ENCODE assay signal across 8 cellular contexts in genomic region chr4:140154572-140154891, GRCh38. TPM values are rescaled to one million over a fixed set of nuclear protein-coding genes. Genes with fewer than 3 reads are reported as not detected.
A peak's percentile ranks its signal among the peaks of the same experiment; 100 is the strongest.
DNase-seq lines count a peak whose midpoint lies in the region; ATAC-seq and TF ChIP-seq lines count a peak whose summit lies in the region.

No MANE protein-coding gene starts in this region.

- TF ChIP-seq CTCF in AG10803 (conservative IDR thresholded peaks at IDR 0.05; ENCODE audit: low read length) (no peak), chondrocyte (IDR thresholded peaks at IDR 0.05) (no peak)

- H3K4me3 Mint-ChIP-seq in chondrocyte (ENCODE audit: unreplicated experiment), result peak overlapping the region; percentile 81
- H3K4me3 Mint-ChIP-seq in naive thymus-derived CD4-positive, alpha-beta T cell, result peak overlapping the region; percentile 89 to 100 (median 96)

- 97% methylated on average over 3 of the region's 3 CpGs for WGBS in HUES64

- intact Hi-C loops in naive thymus-derived CD4-positive, alpha-beta T cell (cut with micrococcal nuclease), result loop anchor here (1.0 to 10.0 kb wide), 12 partner anchors 31 to 1070 kb away; partner anchors contain the start of genes NAA15 (in 2 of the 2), SCOC (in 2 of the 2), ELMOD2 (in 1 of the 2) and NDUFC1 (in 1 of the 2)

- H3K4me3 ChIP-seq in AG10803 (ENCODE audit: low read length) (peak overlapping the region; percentile 88), HUES64 (ENCODE audit: low read length) (peak overlapping the region; percentile 99)
- H3K4me3 ChIP-seq in naive thymus-derived CD4-positive, alpha-beta T cell (ENCODE audit: low read length), result peak overlapping the region; percentile 99

- peaks cover 13% of the 10 kb centered on the region for H3K27me3 ChIP-seq in HUES64 (ENCODE audit: insufficient read depth, low read length)
- no peaks in the 10 kb centered on the region for H3K27me3 ChIP-seq in naive thymus-derived CD4-positive, alpha-beta T cell (ENCODE audit: control insufficient read depth in 2 of 2, insufficient read depth in 2 of 2, low read length in 2 of 2)

- H3K4me1 ChIP-seq in HUES64 (ENCODE audit: insufficient read depth, low read length), result peaks cover 8% of the 10 kb centered on the region
- H3K4me1 ChIP-seq in naive thymus-derived CD4-positive, alpha-beta T cell (ENCODE audit: control insufficient read depth in 2 of 2, insufficient read depth in 2 of 2, low read length in 2 of 2), result peaks cover 0 to 13% of the 10 kb centered on the region in 2 donors

- no peak for ATAC-seq in naive thymus-derived CD4-positive, alpha-beta T cell

- no peaks in the 10 kb centered on the region for H3K9me3 Mint-ChIP-seq in chondrocyte (ENCODE audit: low read depth)
- peaks cover 0 to 4% (median 0%) of the 10 kb centered on the region in 11 donors for H3K9me3 Mint-ChIP-seq in naive thymus-derived CD4-positive, alpha-beta T cell

- H3K4me1 Mint-ChIP-seq in chondrocyte (ENCODE audit: low read depth), result peaks cover 26% of the 10 kb centered on the region
- H3K4me1 Mint-ChIP-seq in naive thymus-derived CD4-positive, alpha-beta T cell, result peaks cover 4 to 44% (median 29%) of the 10 kb centered on the region in 7 donors

- H3K27me3 Mint-ChIP-seq in chondrocyte (ENCODE audit: low read depth), result no peaks in the 10 kb centered on the region
- peaks cover 0 to 70% (median 0%) of the 10 kb centered on the region in 5 donors for H3K27me3 Mint-ChIP-seq in naive thymus-derived CD4-positive, alpha-beta T cell

- CTCF ChIA-PET in naive thymus-derived CD4-positive, alpha-beta T cell (lab: Charles Lee), result interaction anchor here (1.0 kb wide), 1 partner anchor 9 kb away, joined by 3 read pairs; no protein-coding TSS in a partner anchor

- DNase-seq in AG10803 (ENCODE audit: low read depth) (no peak), chondrocyte (ENCODE audit: low spot score) (no peak), anterior cingulate cortex (lab: John Stamatoyannopoulos, UW) (no peak), NCI-H1436 treated with DMSO at 0.1 percent for 48 hours (lab: John Stamatoyannopoulos, UW) (no peak), SIG-M5 treated with dmso at 0.1 percent for 504 hours (lab: John Stamatoyannopoulos, UW; ENCODE audit: unreplicated experiment) (no peak), putamen (ENCODE audit: low spot score) (no peak)
- DNase-seq in naive thymus-derived CD4-positive, alpha-beta T cell, result no peak

- H3K27ac ChIP-seq in HUES64 (ENCODE audit: low read depth, low read length), result no peak overlapping the region
- H3K27ac ChIP-seq in naive thymus-derived CD4-positive, alpha-beta T cell (ENCODE audit: low read depth, low read length), result peak overlapping the region; percentile 84

- peak overlapping the region; percentile 86 for H3K27ac Mint-ChIP-seq in chondrocyte (ENCODE audit: unreplicated experiment)
- H3K27ac Mint-ChIP-seq in naive thymus-derived CD4-positive, alpha-beta T cell, result peak overlapping the region; percentile 81 to 96 (median 93)

- no peaks in the 10 kb centered on the region for H3K9me3 ChIP-seq in HUES64 (ENCODE audit: insufficient read depth, low read depth, low read length)
- H3K9me3 ChIP-seq in naive thymus-derived CD4-positive, alpha-beta T cell (ENCODE audit: control insufficient read depth in 2 of 3, low read length in 3 of 3), result no peaks in the 10 kb centered on the region

- H3K36me3 Mint-ChIP-seq in chondrocyte (ENCODE audit: low read depth), result no peaks in the 10 kb centered on the region
- H3K36me3 Mint-ChIP-seq in naive thymus-derived CD4-positive, alpha-beta T cell, result peaks cover 0 to 3% (median 0%) of the 10 kb centered on the region in 5 donors

- H3K9ac ChIP-seq in HUES64 (ENCODE audit: low read depth, low read length), result peak overlapping the region; percentile 94

- POLR2A ChIA-PET in naive thymus-derived CD4-positive, alpha-beta T cell (lab: Charles Lee), result interaction anchor here (1.3 to 8.0 kb wide), 6 partner anchors 57 to 370 kb away, joined by 3 to 53 read pairs (median 5); partner anchors contain the start of gene ELMOD2

- no peaks in the 10 kb centered on the region for H3K36me3 ChIP-seq in HUES64 (ENCODE audit: insufficient read depth, low read length)
- H3K36me3 ChIP-seq in naive thymus-derived CD4-positive, alpha-beta T cell (ENCODE audit: control insufficient read depth in 2 of 3, insufficient read depth in 3 of 3, low read length in 3 of 3), result peaks cover 0 to 5% (median 0%) of the 10 kb centered on the region in 3 experiments

RNA-seq across cellular contexts. Expression of gene MAML3, which starts 0.5 kb away (rescaled TPM):
- polyA plus RNA-seq in HUES64 (2013, experiment 1 of 2), result 4.9 TPM
- polyA plus RNA-seq in HUES64 (2013, experiment 2 of 2), result 8.5 TPM
- total RNA-seq in chondrocyte, result 1.6 to 7.2 TPM (median 2.0 TPM) in 3 replicates
- total RNA-seq in naive thymus-derived CD4-positive, alpha-beta T cell, result 1 to 10 TPM; 1.4 to 9.4 (median 3.6) TPM
- polyA plus RNA-seq in naive thymus-derived CD4-positive, alpha-beta T cell, result under 1 TPM; 0.53 to 0.55 TPM
